In the genomic region with DNA sequence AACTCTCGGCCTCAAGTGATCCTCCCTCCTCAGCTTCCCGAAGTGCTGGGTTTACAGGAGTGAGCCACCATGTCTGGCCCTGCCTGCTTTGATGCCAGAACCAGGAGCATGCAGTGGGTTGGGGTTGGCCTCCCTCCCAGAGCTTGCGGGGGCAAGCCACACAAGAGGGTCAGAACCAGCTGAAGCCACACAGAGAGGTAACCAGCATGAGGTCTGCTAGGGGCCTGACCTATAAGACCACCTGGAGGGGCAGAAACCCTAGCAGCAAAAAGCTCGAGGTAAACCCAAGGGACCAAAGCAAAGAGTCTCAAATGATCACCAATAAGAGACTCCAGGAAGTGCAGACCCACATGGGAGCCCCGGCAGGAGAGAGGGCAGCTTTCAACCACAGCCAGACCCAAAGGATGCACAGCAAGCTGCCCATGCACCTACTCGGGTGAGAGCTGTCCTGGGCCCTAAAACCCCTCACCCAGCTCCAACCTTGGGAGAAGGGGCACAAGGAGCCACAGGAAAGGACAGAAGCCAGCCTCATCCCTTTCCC, we compare ENCODE assay signal across 11 cellular contexts.
A peak's percentile ranks its signal among the peaks of the same experiment; 100 is the strongest.
DNase-seq lines count a peak whose midpoint lies in the region; ATAC-seq and TF ChIP-seq lines count a peak whose summit lies in the region.
"Had no signal": no experiment of that assay in that cellular context is flagged by ENCODE, and none has a peak within 500 bp of the region (broad histone marks: within the 10 kb centered on the region; RNA-seq: fewer than 3 reads in every experiment).

No MANE protein-coding gene starts in this region.

- H3K36me3 Mint-ChIP-seq in brain: no peaks in the 10 kb centered on the region

- H3K27me3 ChIP-seq in heart left ventricle: no peaks in the 10 kb centered on the region
- H3K27me3 ChIP-seq in muscle layer of colon (ENCODE audit: control insufficient read depth in 1 of 2, insufficient read depth in 2 of 2, low read length in 2 of 2): no peaks in the 10 kb centered on the region
- no peaks in the 10 kb centered on the region for H3K27me3 ChIP-seq in uterus

- peak overlapping the region; percentile 84 to 98 (median 89) for H3K27ac ChIP-seq in heart left ventricle
- H3K27ac ChIP-seq in muscle layer of colon (ENCODE audit: low read depth, low read length): peak overlapping the region; percentile 93
- H3K27ac ChIP-seq in uterus: peak overlapping the region; percentile 95 to 96
- H3K27ac ChIP-seq: C4-2B, SK-N-MC had no signal

- no peaks in the 10 kb centered on the region for H3K36me3 ChIP-seq in heart left ventricle
- no peaks in the 10 kb centered on the region for H3K36me3 ChIP-seq in muscle layer of colon (ENCODE audit: insufficient read depth, low read length)
- no peaks in the 10 kb centered on the region for H3K36me3 ChIP-seq in uterus

- H3K4me1 Mint-ChIP-seq in brain: peaks cover 41% of the 10 kb centered on the region

- TF ChIP-seq POLR2A in heart left ventricle (IDR thresholded peaks at IDR 0.05) (no peak), uterus (IDR thresholded peaks at IDR 0.05) (no peak)

- peaks cover 6% of the 10 kb centered on the region for H3K27me3 Mint-ChIP-seq in brain

- peak overlapping the region in 3 of 5 experiments; percentile 92 to 96 (median 95) for H3K27ac Mint-ChIP-seq in brain

- H3K4me1 ChIP-seq in heart left ventricle: peaks cover 5 to 55% (median 31%) of the 10 kb centered on the region in 12 donors
- H3K4me1 ChIP-seq in muscle layer of colon (ENCODE audit: insufficient read depth, low read length): peaks cover 23% of the 10 kb centered on the region
- peaks cover 9 to 11% of the 10 kb centered on the region in 2 donors for H3K4me1 ChIP-seq in uterus

- ATAC-seq in heart left ventricle: peak in 2 of 4 donors; percentile 14 to 39
- no peak for ATAC-seq in GM18858 (IDR thresholded peaks at IDR 0.05; ENCODE audit: unreplicated experiment)
- ATAC-seq in GM21825 (IDR thresholded peaks at IDR 0.05; ENCODE audit: unreplicated experiment): no peak

- TF ChIP-seq CTCF in heart left ventricle (IDR thresholded peaks at IDR 0.05) (no peak), brain (conservative IDR thresholded peaks at IDR 0.05) (no peak), uterus (IDR thresholded peaks at IDR 0.05) (no peak)

- H3K9me3 Mint-ChIP-seq in brain: peaks cover 0 to 5% (median 0%) of the 10 kb centered on the region in 5 experiments

- peak overlapping the region; percentile 45 for H3K9ac ChIP-seq in muscle layer of colon (ENCODE audit: low read length)

- H3K4me3 Mint-ChIP-seq in brain: no peak overlapping the region

- H3K9me3 ChIP-seq in heart left ventricle (no peaks in the 10 kb centered on the region), muscle layer of colon (ENCODE audit: low read length) (no peaks in the 10 kb centered on the region), uterus (no peaks in the 10 kb centered on the region)

- 56 to 69% (median 63%) methylated on average over 6 of the region's 6 CpGs for WGBS in heart left ventricle, 4 donors

- DNase-seq in heart left ventricle (no peak), cardiac septum (ENCODE audit: low spot score) (no peak), uterus (peak in 1 of 2 donors; percentile 37), RPMI8226 (no peak)
- DNase-seq: NCI-H1105 had no signal

- H3K4me3 ChIP-seq in heart left ventricle (no peak overlapping the region), muscle layer of colon (ENCODE audit: low read depth in 1 of 2, low read length in 2 of 2) (peak overlapping the region in 1 of 2 donors; percentile 39), uterus (no peak overlapping the region)
- H3K4me3 ChIP-seq: SK-N-MC had no signal

- intact Hi-C loops in heart left ventricle (cut with DNase I): loop anchor here in 5 of 10 donors (5.0 to 10.0 kb wide), 5 partner anchors 35 to 60 kb away; no protein-coding TSS in a partner anchor
- intact Hi-C loops in cardiac septum (cut with DNase I): loop anchor here (5.0 kb wide), 1 partner anchor 45 kb away; no protein-coding TSS in a partner anchor
- intact Hi-C loops in uterus (cut with DNase I; ENCODE audit: low total_unique reads): no loop called here
